In genomic region chr1:156430305-156430704, GRCh38 we compare ENCODE assay signal across 17 cellular contexts.
A peak's percentile ranks its signal among the peaks of the same experiment; 100 is the strongest.
DNase-seq lines count a peak whose midpoint lies in the region; ATAC-seq and TF ChIP-seq lines count a peak whose summit lies in the region.
"Had no signal": no experiment of that assay in that cellular context is flagged by ENCODE, and none has a peak within 500 bp of the region (broad histone marks: within the 10 kb centered on the region; RNA-seq: fewer than 3 reads in every experiment).

No MANE protein-coding gene starts in this region.

- ATAC-seq in GM23338 (peak; percentile 50), upper lobe of left lung (ENCODE audit: low FRiP score in 2 of 2) (no peak)

- H3K9me2 ChIP-seq in GM23338 (ENCODE audit: insufficient read depth) (no peaks in the 10 kb centered on the region), GM23248 (ENCODE audit: insufficient read depth) (no peaks in the 10 kb centered on the region)
- H3K9me2 ChIP-seq: SK-N-SH had no signal

- WGBS in endodermal cell (ENCODE audit: insufficient coverage in 1 of 2, insufficient read length in 1 of 2), 2 experiments, result 0 to 2% methylated on average over 6 to 7 of the region's 7 CpGs
- WGBS in mesendoderm (ENCODE audit: extremely low coverage, insufficient coverage, low lambda C conversion rate), result no CpG with 5 or more reads among the region's 7 CpGs
- 0% methylated on average over 3 to 7 of the region's 7 CpGs for WGBS in GM23248 (ENCODE audit: low coverage in 1 of 2, low lambda C conversion rate in 2 of 2, missing lambda C conversion rate in 2 of 2), 2 experiments
- WGBS in upper lobe of left lung, 2 donors, result 3 to 6% methylated on average over 7 of the region's 7 CpGs

- H3K9me3 Mint-ChIP-seq in GM23338 (0 out of 3 replicates have a peak, but pooled peaks cover 3% of the 10 kb centered on the region), endodermal cell (no peaks in the 10 kb centered on the region)
- H3K9me3 Mint-ChIP-seq: CD4-positive, alpha-beta T cell had no signal

- H3K4me1 ChIP-seq in GM23338 (ENCODE audit: insufficient read depth) (peaks cover 50% of the 10 kb centered on the region), endodermal cell (ENCODE audit: control insufficient read depth, insufficient read depth, low read length) (peaks cover 17% of the 10 kb centered on the region), mesendoderm (ENCODE audit: control insufficient read depth, low read depth, low read length) (peaks cover 35% of the 10 kb centered on the region), GM23248 (ENCODE audit: insufficient read depth) (no peaks in the 10 kb centered on the region), upper lobe of left lung (peaks cover 1% of the 10 kb centered on the region in 4 donors)

- H3K27ac Mint-ChIP-seq in GM23338 (no peak overlapping the region), endodermal cell (peak overlapping the region; percentile 82)
- H3K27ac Mint-ChIP-seq: CD4-positive, alpha-beta T cell had no signal

- peak; percentile 82 for DNase-seq in GM23338 (ENCODE audit: low spot score)
- peak; percentile 27 to 82 for DNase-seq in NCI-H526 (lab: John Stamatoyannopoulos, UW)
- peak; percentile 90 for DNase-seq in endodermal cell
- DNase-seq in mesendoderm, result peak; percentile 95
- no peak for DNase-seq in RKO (ENCODE audit: low spot score)
- no peak for DNase-seq in GM23248
- no peak for DNase-seq in upper lobe of left lung
- DNase-seq: AML-193; Calu3; CD4-positive, alpha-beta T cell; DND-41; GDM1; NCI-H1436; NCI-H2081; NK-92 treated with Interleukin-12 subunit alpha and Interleukin-12 subunit beta, amount 100 ng/mL, for 24 hours; OCI-M1; SK-N-SH had no signal

- no peak overlapping the region for H4K5ac ChIP-seq in mesendoderm (ENCODE audit: low read length)

- H2BK5ac ChIP-seq in mesendoderm (ENCODE audit: low read length), result peak overlapping the region; percentile 97

- H2BK120ac ChIP-seq in mesendoderm (ENCODE audit: low read depth, low read length), result peak overlapping the region; percentile 89

- H3K27me3 ChIP-seq in GM23338 (ENCODE audit: insufficient read depth) (peaks cover 100% of the 10 kb centered on the region), endodermal cell (ENCODE audit: control insufficient read depth, insufficient read depth, low read length, poor library complexity, severe bottlenecking) (peaks cover 69% of the 10 kb centered on the region), mesendoderm (ENCODE audit: insufficient read depth, low read length, poor library complexity) (peaks cover 24% of the 10 kb centered on the region), GM23248 (replicated peaks; ENCODE audit: insufficient read depth) (peaks cover 93% of the 10 kb centered on the region), upper lobe of left lung (peaks cover 2 to 56% (median 21%) of the 10 kb centered on the region in 4 donors)

- peak overlapping the region; percentile 31 for H2AK5ac ChIP-seq in mesendoderm (ENCODE audit: low read length)

- peak overlapping the region; percentile 89 for H3K4ac ChIP-seq in mesendoderm (ENCODE audit: low read depth, low read length)

- H3K27ac ChIP-seq in GM23338 (ENCODE audit: low read depth), result no peak overlapping the region
- peak overlapping the region; percentile 89 for H3K27ac ChIP-seq in endodermal cell (ENCODE audit: low read depth, low read length)
- H3K27ac ChIP-seq in mesendoderm (ENCODE audit: low read depth, low read length), result peak overlapping the region; percentile 84
- no peak overlapping the region for H3K27ac ChIP-seq in GM23248
- no peak overlapping the region for H3K27ac ChIP-seq in upper lobe of left lung

- H3K4me1 Mint-ChIP-seq in GM23338 (peaks cover 48% of the 10 kb centered on the region), endodermal cell (peaks cover 65% of the 10 kb centered on the region)

- H3K36me3 ChIP-seq in GM23338 (ENCODE audit: insufficient read depth), result no peaks in the 10 kb centered on the region; the same call in 1 of the 2 replicates
- H3K36me3 ChIP-seq in endodermal cell (ENCODE audit: control insufficient read depth, insufficient read depth, low read length), result no peaks in the 10 kb centered on the region
- H3K36me3 ChIP-seq in mesendoderm (ENCODE audit: control insufficient read depth, insufficient read depth, low read length), result no peaks in the 10 kb centered on the region
- H3K36me3 ChIP-seq in GM23248 (ENCODE audit: low read depth), result no peaks in the 10 kb centered on the region
- H3K36me3 ChIP-seq in upper lobe of left lung, result no peaks in the 10 kb centered on the region

- H3K4me2 ChIP-seq in GM23338, result peak overlapping the region; percentile 72
- peak overlapping the region; percentile 39 for H3K4me2 ChIP-seq in mesendoderm (ENCODE audit: low read length)
- no peak overlapping the region for H3K4me2 ChIP-seq in GM23248 (ENCODE audit: unreplicated experiment)
- H3K4me2 ChIP-seq: SK-N-SH had no signal

- H4K20me1 ChIP-seq in GM23338 (replicated peaks; ENCODE audit: insufficient read depth) (peaks cover 27% of the 10 kb centered on the region), GM23248 (ENCODE audit: insufficient read depth) (no peaks in the 10 kb centered on the region)

- no peaks in the 10 kb centered on the region for H3K9me3 ChIP-seq in endodermal cell (ENCODE audit: control insufficient read depth, low read length)
- no peaks in the 10 kb centered on the region for H3K9me3 ChIP-seq in GM23248 (ENCODE audit: low read depth)
- no peaks in the 10 kb centered on the region for H3K9me3 ChIP-seq in upper lobe of left lung
- H3K9me3 ChIP-seq: SK-N-SH had no signal

- H4K8ac ChIP-seq in mesendoderm (ENCODE audit: low read depth, low read length), result no peak overlapping the region

- H3F3A ChIP-seq in GM23338 (replicated peaks; ENCODE audit: low read depth) (peaks cover 33% of the 10 kb centered on the region), GM23248 (ENCODE audit: insufficient read depth) (no peaks in the 10 kb centered on the region)

- H3K27me3 Mint-ChIP-seq in GM23338 (ENCODE audit: insufficient read depth, low read depth, poor library complexity) (peaks cover 92% of the 10 kb centered on the region), endodermal cell (ENCODE audit: insufficient read depth) (peaks cover 75% of the 10 kb centered on the region)

- peak overlapping the region; percentile 47 for H3K9ac ChIP-seq in endodermal cell (ENCODE audit: extremely low read depth, low read length, poor library complexity, severe bottlenecking)
- peak overlapping the region; percentile 53 for H3K9ac ChIP-seq in mesendoderm (ENCODE audit: low read length)
- H3K9ac ChIP-seq in GM23248, result no peak overlapping the region
- H3K9ac ChIP-seq: SK-N-SH had no signal

- no peaks in the 10 kb centered on the region for H3K79me2 ChIP-seq in GM23338 (replicated peaks; ENCODE audit: insufficient read depth)
- peaks cover 7% of the 10 kb centered on the region for H3K79me2 ChIP-seq in mesendoderm (ENCODE audit: control insufficient read depth, insufficient read depth, low read length)
- H3K79me2 ChIP-seq in GM23248 (ENCODE audit: insufficient read depth), result no peaks in the 10 kb centered on the region

- H3K23ac ChIP-seq in mesendoderm (ENCODE audit: low read length), result no peak overlapping the region

- in situ Hi-C loops in GM23248 (cut with MboI), result no loop called here

- peak overlapping the region; percentile 91 for H3K18ac ChIP-seq in mesendoderm (ENCODE audit: low read length)

- TF ChIP-seq CTCF in GM23338 (conservative IDR thresholded peaks at IDR 0.05; ENCODE audit: low read depth in 2 of 2), result no peak
- TF ChIP-seq CTCF in endodermal cell (conservative IDR thresholded peaks at IDR 0.05), result no peak
- TF ChIP-seq CTCF in upper lobe of left lung (IDR thresholded peaks at IDR 0.05), result no peak

- H3K36me3 Mint-ChIP-seq in GM23338 (ENCODE audit: low read depth) (no peaks in the 10 kb centered on the region), endodermal cell (ENCODE audit: low read depth) (no peaks in the 10 kb centered on the region)

- H3K4me3 ChIP-seq in GM23338 (peak overlapping the region; percentile 48), endodermal cell (ENCODE audit: low read length) (peak overlapping the region; percentile 73), mesendoderm (ENCODE audit: low read length) (no peak overlapping the region), GM23248 (no peak overlapping the region), upper lobe of left lung (no peak overlapping the region)

- TF ChIP-seq EP300 in upper lobe of left lung (IDR thresholded peaks at IDR 0.05), result no peak

- peak overlapping the region; percentile 60 for H3K4me3 Mint-ChIP-seq in GM23338
- peak overlapping the region; percentile 41 for H3K4me3 Mint-ChIP-seq in endodermal cell
- H3K4me3 Mint-ChIP-seq: CD4-positive, alpha-beta T cell had no signal

- peak overlapping the region; percentile 86 for H3K56ac ChIP-seq in mesendoderm (ENCODE audit: low read length)

- no peak for TF ChIP-seq POLR2A in upper lobe of left lung (IDR thresholded peaks at IDR 0.05)

- H2AFZ ChIP-seq in GM23338 (no peak overlapping the region), GM23248 (no peak overlapping the region)

- H2BK15ac ChIP-seq in mesendoderm (replicated peaks; ENCODE audit: low read depth), result no peak overlapping the region

- peaks cover 9% of the 10 kb centered on the region for H3K79me1 ChIP-seq in mesendoderm (ENCODE audit: low read length)

TF ChIP-seq in GM23338, 12 proteins besides CTCF, POLR2A, EP300 and RAD21:
- TF ChIP-seq EZH2 (IDR thresholded peaks at IDR 0.05; ENCODE audit: low read depth, unreplicated experiment), result no peak

Comparison
In these comparisons a context has a peak if more than half of its experiments do, and no peak if none do; other contexts are left out.
1. DNase-seq: peak in GM23338 (single experiment), NCI-H526 (2 of 2), endodermal cell (single experiment) and mesendoderm (single experiment); none in RKO (single experiment), GM23248 (single experiment) and upper lobe of left lung (0 of 2).
2. H3K27ac ChIP-seq: peak in endodermal cell (single experiment) and mesendoderm (single experiment); none in GM23338 (single experiment), GM23248 (single experiment) and upper lobe of left lung (0 of 4).
3. H3K4me3 ChIP-seq: peak in GM23338 (single experiment) and endodermal cell (single experiment); none in mesendoderm (single experiment), GM23248 (single experiment) and upper lobe of left lung (0 of 4).